ENCODE assay signal across 16 cellular contexts in the genomic region with DNA sequence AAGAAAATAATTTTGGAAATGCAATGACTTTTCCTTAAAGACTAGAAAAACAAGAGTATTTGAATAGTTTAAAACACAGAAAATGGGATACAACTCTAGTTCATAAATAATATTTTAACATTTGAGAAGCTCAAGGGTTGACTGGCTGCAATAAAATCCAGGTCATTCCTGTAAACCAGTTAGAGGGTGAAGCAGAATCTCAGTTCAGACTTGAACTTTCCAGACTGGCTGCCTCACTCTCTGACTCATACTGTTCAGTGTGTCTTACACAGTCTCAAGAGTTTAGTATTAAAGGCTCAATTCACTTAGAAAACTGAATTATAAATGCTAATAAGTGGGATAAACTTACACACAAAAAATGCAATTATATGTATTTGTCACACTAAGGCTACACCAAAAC.
DNase-seq lines count a peak whose midpoint lies in the region; ATAC-seq and TF ChIP-seq lines count a peak whose summit lies in the region.
"Had no signal": no experiment of that assay in that cellular context is flagged by ENCODE, and none has a peak within 500 bp of the region (broad histone marks: within the 10 kb centered on the region; RNA-seq: fewer than 3 reads in every experiment).

No MANE protein-coding gene starts in this region.

- no peak overlapping the region for H3K4me3 Mint-ChIP-seq in activated CD8-positive, alpha-beta T cell treated with anti-CD3 and anti-CD28 coated beads for 36 hours
- H3K4me3 Mint-ChIP-seq in activated CD8-positive, alpha-beta T cell treated with anti-CD3 and anti-CD28 coated beads, Interleukin-2, amount 10 ng/mL, durations not matched to agents 7 days and 5 days: no peak overlapping the region
- H3K4me3 Mint-ChIP-seq in activated naive CD8-positive, alpha-beta T cell treated with anti-CD3 and anti-CD28 coated beads for 36 hours: no peak overlapping the region
- H3K4me3 Mint-ChIP-seq: activated naive CD8-positive, alpha-beta T cell treated with anti-CD3 and anti-CD28 coated beads, Interleukin-2, amount 10 ng/mL, durations not matched to agents 7 days and 5 days; T-helper 2 cell treated with Interferon-gamma antibody and Interleukin-4, amounts not matched to agents 5 μg/mL and 100 μg/mL, for 36 hours had no signal

- no peak overlapping the region for H3K27ac ChIP-seq in ovary
- H3K27ac ChIP-seq: heart right ventricle had no signal

- POLR2A ChIA-PET in activated CD8-positive, alpha-beta T cell treated with anti-CD3 and anti-CD28 coated beads for 36 hours (lab: Charles Lee): no interaction called here
- POLR2A ChIA-PET in activated CD8-positive, alpha-beta T cell treated with anti-CD3 and anti-CD28 coated beads, Interleukin-2, amount 10 ng/mL, durations not matched to agents 7 days and 5 days (lab: Charles Lee): no interaction called here

- no peak for DNase-seq in activated CD8-positive, alpha-beta T cell treated with anti-CD3 and anti-CD28 coated beads for 36 hours
- no peak for DNase-seq in activated CD8-positive, alpha-beta T cell treated with anti-CD3 and anti-CD28 coated beads, Interleukin-2, amount 10 ng/mL, durations not matched to agents 7 days and 5 days
- DNase-seq in activated naive CD8-positive, alpha-beta T cell treated with anti-CD3 and anti-CD28 coated beads for 36 hours: no peak
- peak; percentile 58 for DNase-seq in fibroblast of pulmonary artery (ENCODE audit: low read depth)
- DNase-seq in retinal pigment epithelial cell (ENCODE audit: low read depth): peak; percentile 37
- no peak for DNase-seq in ovary
- DNase-seq: activated naive CD8-positive, alpha-beta T cell treated with anti-CD3 and anti-CD28 coated beads, Interleukin-2, amount 10 ng/mL, durations not matched to agents 7 days and 5 days; DMS79; heart right ventricle; NCI-H2227 treated with DMSO at 0.1 percent for 48 hours; OCI-M1; stimulated activated CD4-positive, alpha-beta T cell treated with anti-CD3 and anti-CD28 coated beads, Interleukin-15, amount 100 ng/mL, for 24 hours had no signal

- no peaks in the 10 kb centered on the region for H3K9me3 Mint-ChIP-seq in activated CD8-positive, alpha-beta T cell treated with anti-CD3 and anti-CD28 coated beads for 36 hours
- H3K9me3 Mint-ChIP-seq in activated CD8-positive, alpha-beta T cell treated with anti-CD3 and anti-CD28 coated beads, Interleukin-2, amount 10 ng/mL, durations not matched to agents 7 days and 5 days (ENCODE audit: insufficient read depth): no peaks in the 10 kb centered on the region
- H3K9me3 Mint-ChIP-seq in activated naive CD8-positive, alpha-beta T cell treated with anti-CD3 and anti-CD28 coated beads for 36 hours: no peaks in the 10 kb centered on the region
- H3K9me3 Mint-ChIP-seq: activated naive CD8-positive, alpha-beta T cell treated with anti-CD3 and anti-CD28 coated beads, Interleukin-2, amount 10 ng/mL, durations not matched to agents 7 days and 5 days; T-helper 2 cell treated with Interferon-gamma antibody and Interleukin-4, amounts not matched to agents 5 μg/mL and 100 μg/mL, for 36 hours had no signal

- H3K27ac Mint-ChIP-seq in activated CD8-positive, alpha-beta T cell treated with anti-CD3 and anti-CD28 coated beads for 36 hours: peak overlapping the region; percentile 13
- no peak overlapping the region for H3K27ac Mint-ChIP-seq in activated CD8-positive, alpha-beta T cell treated with anti-CD3 and anti-CD28 coated beads, Interleukin-2, amount 10 ng/mL, durations not matched to agents 7 days and 5 days
- H3K27ac Mint-ChIP-seq in activated naive CD8-positive, alpha-beta T cell treated with anti-CD3 and anti-CD28 coated beads for 36 hours: peak overlapping the region; percentile 43
- H3K27ac Mint-ChIP-seq: activated naive CD8-positive, alpha-beta T cell treated with anti-CD3 and anti-CD28 coated beads, Interleukin-2, amount 10 ng/mL, durations not matched to agents 7 days and 5 days; T-helper 2 cell treated with Interferon-gamma antibody and Interleukin-4, amounts not matched to agents 5 μg/mL and 100 μg/mL, for 36 hours had no signal

- no peaks in the 10 kb centered on the region for H3K27me3 ChIP-seq in ovary
- H3K27me3 ChIP-seq: heart right ventricle had no signal

- no peaks in the 10 kb centered on the region for H3K27me3 Mint-ChIP-seq in activated CD8-positive, alpha-beta T cell treated with anti-CD3 and anti-CD28 coated beads for 36 hours
- no peaks in the 10 kb centered on the region for H3K27me3 Mint-ChIP-seq in activated CD8-positive, alpha-beta T cell treated with anti-CD3 and anti-CD28 coated beads, Interleukin-2, amount 10 ng/mL, durations not matched to agents 7 days and 5 days (ENCODE audit: low read depth)
- no peaks in the 10 kb centered on the region for H3K27me3 Mint-ChIP-seq in activated naive CD8-positive, alpha-beta T cell treated with anti-CD3 and anti-CD28 coated beads for 36 hours
- H3K27me3 Mint-ChIP-seq: activated naive CD8-positive, alpha-beta T cell treated with anti-CD3 and anti-CD28 coated beads, Interleukin-2, amount 10 ng/mL, durations not matched to agents 7 days and 5 days had no signal

- TF ChIP-seq POLR2A in ovary (IDR thresholded peaks at IDR 0.05): no peak

- no peaks in the 10 kb centered on the region for H3K4me1 ChIP-seq in ovary (ENCODE audit: insufficient read depth)

- ATAC-seq in activated CD8-positive, alpha-beta T cell treated with anti-CD3 and anti-CD28 coated beads for 36 hours: peak; percentile 53
- no peak for ATAC-seq in activated CD8-positive, alpha-beta T cell treated with anti-CD3 and anti-CD28 coated beads, Interleukin-2, amount 10 ng/mL, durations not matched to agents 7 days and 5 days
- ATAC-seq in GM18909 (IDR thresholded peaks at IDR 0.05; ENCODE audit: poor library complexity, unreplicated experiment) (no peak), GM19035 (IDR thresholded peaks at IDR 0.05; ENCODE audit: unreplicated experiment) (no peak)
- ATAC-seq: HCT116, heart right ventricle had no signal

- peaks cover 42% of the 10 kb centered on the region for H3K36me3 Mint-ChIP-seq in activated CD8-positive, alpha-beta T cell treated with anti-CD3 and anti-CD28 coated beads for 36 hours (ENCODE audit: low read depth)
- peaks cover 58% of the 10 kb centered on the region for H3K36me3 Mint-ChIP-seq in activated CD8-positive, alpha-beta T cell treated with anti-CD3 and anti-CD28 coated beads, Interleukin-2, amount 10 ng/mL, durations not matched to agents 7 days and 5 days (ENCODE audit: low read depth)
- peaks cover 14% of the 10 kb centered on the region for H3K36me3 Mint-ChIP-seq in activated naive CD8-positive, alpha-beta T cell treated with anti-CD3 and anti-CD28 coated beads for 36 hours

- CTCF ChIA-PET in activated CD8-positive, alpha-beta T cell treated with anti-CD3 and anti-CD28 coated beads for 36 hours (lab: Charles Lee): interaction anchor here (1.0 kb wide), 1 partner anchor 10 kb away, joined by 3 read pairs; no protein-coding TSS in a partner anchor
- CTCF ChIA-PET in activated CD8-positive, alpha-beta T cell treated with anti-CD3 and anti-CD28 coated beads, Interleukin-2, amount 10 ng/mL, durations not matched to agents 7 days and 5 days (lab: Charles Lee): interaction anchor here (2.8 kb wide), 1 partner anchor 10 kb away, joined by 15 read pairs; no protein-coding TSS in a partner anchor

- H3K4me1 Mint-ChIP-seq in activated CD8-positive, alpha-beta T cell treated with anti-CD3 and anti-CD28 coated beads for 36 hours (ENCODE audit: low read depth): peaks cover 7% of the 10 kb centered on the region
- H3K4me1 Mint-ChIP-seq in activated CD8-positive, alpha-beta T cell treated with anti-CD3 and anti-CD28 coated beads, Interleukin-2, amount 10 ng/mL, durations not matched to agents 7 days and 5 days (ENCODE audit: low read depth): no peaks in the 10 kb centered on the region
- H3K4me1 Mint-ChIP-seq in activated naive CD8-positive, alpha-beta T cell treated with anti-CD3 and anti-CD28 coated beads for 36 hours: peaks cover 5% of the 10 kb centered on the region

- H3K4me3 ChIP-seq in fibroblast of pulmonary artery (replicated peaks; ENCODE audit: low read depth, low read length) (no peak overlapping the region), retinal pigment epithelial cell (ENCODE audit: low read length) (no peak overlapping the region), ovary (no peak overlapping the region)
- H3K4me3 ChIP-seq: heart right ventricle had no signal

- TF ChIP-seq CTCF in activated CD8-positive, alpha-beta T cell treated with anti-CD3 and anti-CD28 coated beads for 36 hours (IDR thresholded peaks at IDR 0.05): no peak
- TF ChIP-seq CTCF in fibroblast of pulmonary artery (IDR thresholded peaks at IDR 0.05; ENCODE audit: low read length, missing control alignments): no peak
- no peak for TF ChIP-seq CTCF in retinal pigment epithelial cell (conservative IDR thresholded peaks at IDR 0.05; ENCODE audit: low read depth, low read length)
- TF ChIP-seq CTCF in ovary (IDR thresholded peaks at IDR 0.05): no peak

- no peaks in the 10 kb centered on the region for H3K9me3 ChIP-seq in ovary
- H3K9me3 ChIP-seq: heart right ventricle had no signal

- TF ChIP-seq EP300 in ovary (IDR thresholded peaks at IDR 0.05): no peak

- intact Hi-C loops in activated CD8-positive, alpha-beta T cell treated with anti-CD3 and anti-CD28 coated beads for 36 hours (cut with micrococcal nuclease): no loop called here
- intact Hi-C loops in ovary (cut with DNase I): no loop called here

- no peaks in the 10 kb centered on the region for H3K36me3 ChIP-seq in ovary

Comparison
In these comparisons a context has a peak if more than half of its experiments do, and no peak if none do; other contexts are left out.
1. DNase-seq: peak in fibroblast of pulmonary artery (single experiment) and retinal pigment epithelial cell (single experiment); none in activated CD8-positive, alpha-beta T cell treated with anti-CD3 and anti-CD28 coated beads for 36 hours (single experiment), activated CD8-positive, alpha-beta T cell treated with anti-CD3 and anti-CD28 coated beads, Interleukin-2, amount 10 ng/mL, durations not matched to agents 7 days and 5 days (single experiment), activated naive CD8-positive, alpha-beta T cell treated with anti-CD3 and anti-CD28 coated beads for 36 hours (single experiment) and ovary (0 of 5).